ENCODE assay signal across 4 cellular contexts in genomic region chr1:148743200-148743599, GRCh38. TPM values are rescaled to one million over a fixed set of nuclear protein-coding genes. Genes with fewer than 3 reads are reported as not detected.
"Had no signal": no experiment of that assay in that cellular context is flagged by ENCODE, and none has a peak within 500 bp of the region (broad histone marks: within the 10 kb centered on the region; RNA-seq: fewer than 3 reads in every experiment).

No MANE protein-coding gene starts in this region.

RNA-seq across cellular contexts. Expression of gene NUDT4B, which starts 5.4 kb away (rescaled TPM):
- total RNA-seq: naive thymus-derived CD8-positive, alpha-beta T cell; neural crest cell; osteocyte; sciatic nerve had no signal
